ENCODE assay signal across 1 cellular context in genomic region chr14:30897121-30897520, GRCh38. TPM values are rescaled to one million over a fixed set of nuclear protein-coding genes. Genes with fewer than 3 reads are reported as not detected.
"Had no signal": no experiment of that assay in that cellular context is flagged by ENCODE, and none has a peak within 500 bp of the region (broad histone marks: within the 10 kb centered on the region; RNA-seq: fewer than 3 reads in every experiment).

No MANE protein-coding gene starts in this region.

RNA-seq across cellular contexts. Expression of gene COCH, which starts 22.8 kb away (rescaled TPM):
- total RNA-seq: SJCRH30 had no signal
